8 cellular contexts compared by ENCODE assay signal in the genomic region with DNA sequence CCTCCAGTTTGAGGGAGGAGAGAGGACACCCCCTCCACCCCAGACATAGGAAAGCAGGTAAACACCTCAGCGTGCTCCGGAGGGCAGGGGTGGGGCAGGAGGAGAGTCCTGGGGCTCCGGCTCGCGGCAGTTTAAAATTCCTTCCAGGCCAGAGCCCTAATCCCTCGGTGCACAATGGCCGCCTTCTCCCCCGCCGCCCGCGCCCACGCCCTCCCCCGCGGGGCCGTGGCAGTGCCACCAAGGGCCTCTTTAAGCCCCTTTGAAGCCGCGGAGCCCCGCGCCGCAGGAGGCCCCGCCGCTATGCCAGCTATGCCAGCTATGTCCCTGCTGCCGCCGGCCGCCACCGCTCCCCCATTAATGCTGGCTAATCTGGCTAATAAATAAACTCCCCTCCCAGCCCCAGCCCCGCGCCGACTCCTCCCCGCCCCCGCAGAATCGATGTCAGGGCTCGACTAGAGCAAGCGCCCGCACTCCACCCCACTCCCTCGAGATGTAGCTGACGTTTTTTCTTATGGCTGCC.
DNase-seq lines count a peak whose midpoint lies in the region; ATAC-seq lines count a peak whose summit lies in the region.

No MANE protein-coding gene starts in this region.

- no peak for ATAC-seq in Right ventricle myocardium superior (ENCODE audit: poor library complexity)
- peak; percentile 29 for ATAC-seq in activated T-helper 17 cell treated with anti-CD3 and anti-CD28 coated beads, Interleukin-2, amount 50 U/mL, for 72 hours (replicated peaks)
- ATAC-seq in stimulated activated memory B cell treated with anti-CD40 and anti-IgM and Interleukin-4, amounts not matched to agents 10 μg/mL and 1 μg/mL and 100 μg/mL, for 72 hours: no peak
- no peak for ATAC-seq in HG02870 (IDR thresholded peaks at IDR 0.05; ENCODE audit: unreplicated experiment)

- no peaks in the 10 kb centered on the region for H3K9me3 Mint-ChIP-seq in activated T-helper 17 cell treated with anti-CD3 and anti-CD28 coated beads, Interleukin-2, amount 50 U/mL, for 72 hours
- H3K9me3 Mint-ChIP-seq in stimulated activated memory B cell treated with anti-CD40 and anti-IgM and Interleukin-4, amounts not matched to agents 10 μg/mL and 1 μg/mL and 100 μg/mL, for 72 hours: no peaks in the 10 kb centered on the region

- H3K36me3 Mint-ChIP-seq in activated T-helper 17 cell treated with anti-CD3 and anti-CD28 coated beads, Interleukin-2, amount 50 U/mL, for 72 hours (ENCODE audit: low read depth): no peaks in the 10 kb centered on the region
- H3K36me3 Mint-ChIP-seq in stimulated activated memory B cell treated with anti-CD40 and anti-IgM and Interleukin-4, amounts not matched to agents 10 μg/mL and 1 μg/mL and 100 μg/mL, for 72 hours: no peaks in the 10 kb centered on the region

- intact Hi-C loops in Right ventricle myocardium superior (cut with DNase I): loop anchor here (10.0 kb wide), 1 partner anchor 227 kb away; a partner anchor contains a TSS
- intact Hi-C loops in cardiac septum (cut with DNase I): no loop called here

- H3K27ac Mint-ChIP-seq in activated T-helper 17 cell treated with anti-CD3 and anti-CD28 coated beads, Interleukin-2, amount 50 U/mL, for 72 hours: no peak overlapping the region
- no peak overlapping the region for H3K27ac Mint-ChIP-seq in stimulated activated memory B cell treated with anti-CD40 and anti-IgM and Interleukin-4, amounts not matched to agents 10 μg/mL and 1 μg/mL and 100 μg/mL, for 72 hours

- DNase-seq in Right ventricle myocardium superior: peak; percentile 49
- no peak for DNase-seq in cardiac septum (ENCODE audit: low spot score)
- DNase-seq in NCI-H748 treated with DMSO at 0.1 percent for 48 hours (lab: John Stamatoyannopoulos, UW): no peak
- no peak for DNase-seq in AG20443 (ENCODE audit: low spot score)

- H3K4me3 Mint-ChIP-seq in activated T-helper 17 cell treated with anti-CD3 and anti-CD28 coated beads, Interleukin-2, amount 50 U/mL, for 72 hours: peak overlapping the region; percentile 60
- peak overlapping the region; percentile 38 for H3K4me3 Mint-ChIP-seq in stimulated activated memory B cell treated with anti-CD40 and anti-IgM and Interleukin-4, amounts not matched to agents 10 μg/mL and 1 μg/mL and 100 μg/mL, for 72 hours

- peaks cover 26% of the 10 kb centered on the region for H3K27me3 Mint-ChIP-seq in activated T-helper 17 cell treated with anti-CD3 and anti-CD28 coated beads, Interleukin-2, amount 50 U/mL, for 72 hours
- H3K27me3 Mint-ChIP-seq in stimulated activated memory B cell treated with anti-CD40 and anti-IgM and Interleukin-4, amounts not matched to agents 10 μg/mL and 1 μg/mL and 100 μg/mL, for 72 hours: peaks cover 47% of the 10 kb centered on the region

- peak overlapping the region; percentile 35 for H3K4me3 ChIP-seq in iPS-11a (ENCODE audit: low read depth, low read length)

- H3K4me1 Mint-ChIP-seq in activated T-helper 17 cell treated with anti-CD3 and anti-CD28 coated beads, Interleukin-2, amount 50 U/mL, for 72 hours: no peaks in the 10 kb centered on the region
- H3K4me1 Mint-ChIP-seq in stimulated activated memory B cell treated with anti-CD40 and anti-IgM and Interleukin-4, amounts not matched to agents 10 μg/mL and 1 μg/mL and 100 μg/mL, for 72 hours: peaks cover 29% of the 10 kb centered on the region
